Comparison of ENCODE assay signal across 9 cellular contexts in genomic region chr3:52446631-52447511, GRCh38. TPM values are rescaled to one million over a fixed set of nuclear protein-coding genes. Genes with fewer than 3 reads are reported as not detected.
DNase-seq lines count a peak whose midpoint lies in the region; ATAC-seq, FAIRE-seq and TF ChIP-seq lines count a peak whose summit lies in the region.
"Had no signal": no experiment of that assay in that cellular context is flagged by ENCODE, and none has a peak within 500 bp of the region (broad histone marks: within the 10 kb centered on the region; RNA-seq: fewer than 3 reads in every experiment).

No MANE protein-coding gene starts in this region.

- WGBS in pancreas, 2 donors: 39 to 40% methylated on average over 13 of the region's 13 CpGs

- H3K4me3 Mint-ChIP-seq in activated T-cell treated with anti-CD3 and anti-CD28 coated beads, Interleukin-2, amount 50 U/mL, for 4 hours: no peak overlapping the region

- H3K36me3 Mint-ChIP-seq in activated T-cell treated with anti-CD3 and anti-CD28 coated beads, Interleukin-2, amount 50 U/mL, for 4 hours (ENCODE audit: insufficient read depth): no peaks in the 10 kb centered on the region

- H3K27ac ChIP-seq in pancreas (no peak overlapping the region), upper lobe of right lung (no peak overlapping the region)

- H3K9me3 Mint-ChIP-seq in activated T-cell treated with anti-CD3 and anti-CD28 coated beads, Interleukin-2, amount 50 U/mL, for 4 hours: no peaks in the 10 kb centered on the region

- POLR2A ChIA-PET in HEK293T (lab: Yijun Ruan, JAX): interaction anchor here (2.3 to 2.6 kb wide), 2 partner anchors 13 to 159 kb away, joined by 8 to 11 read pairs; partner anchors contain the start of gene GLYCTK

- H3K27me3 Mint-ChIP-seq in activated T-cell treated with anti-CD3 and anti-CD28 coated beads, Interleukin-2, amount 50 U/mL, for 4 hours (ENCODE audit: low read depth): no peaks in the 10 kb centered on the region

- peak; percentile 59 to 60 for ATAC-seq in activated T-cell treated with anti-CD3 and anti-CD28 coated beads, Interleukin-2, amount 50 U/mL, for 4 hours
- peak in 3 of 4 donors; percentile 38 to 52 (median 48) for ATAC-seq in pancreas
- ATAC-seq in upper lobe of right lung: peak; percentile 61
- ATAC-seq in GM21737 (IDR thresholded peaks at IDR 0.05; ENCODE audit: unreplicated experiment): no peak

- intact Hi-C loops in pancreas (cut with DNase I) (no loop called here), upper lobe of right lung (cut with DNase I) (no loop called here)

- TF ChIP-seq CTCF in foreskin fibroblast (IDR thresholded peaks at IDR 0.05; ENCODE audit: low read depth, low read length) (peak; percentile 100), pancreas (IDR thresholded peaks at IDR 0.05) (peak; percentile 93 to 99 (median 97)), upper lobe of right lung (IDR thresholded peaks at IDR 0.05) (no peak)

- peaks cover 6% of the 10 kb centered on the region for H3K4me1 Mint-ChIP-seq in activated T-cell treated with anti-CD3 and anti-CD28 coated beads, Interleukin-2, amount 50 U/mL, for 4 hours (ENCODE audit: low read depth)

- FAIRE-seq in RCC 7860 (lab: Jason Lieb, UNC) (no peak), pancreas (lab: Jason Lieb, UNC) (no peak)
- FAIRE-seq: TTC549 had no signal

- CTCF ChIA-PET in HEK293T (lab: Yijun Ruan, JAX): interaction anchor here (0.7 to 4.1 kb wide), 9 partner anchors 12 to 227 kb away, joined by 3 to 35 read pairs (median 5); partner anchors contain the start of gene WDR82

- H3K36me3 ChIP-seq in pancreas (no peaks in the 10 kb centered on the region), upper lobe of right lung (no peaks in the 10 kb centered on the region)

- H3K4me3 ChIP-seq in foreskin fibroblast (ENCODE audit: low read depth in 1 of 2, low read length in 2 of 2): no peak overlapping the region
- H3K4me3 ChIP-seq in pancreas: no peak overlapping the region
- H3K4me3 ChIP-seq in upper lobe of right lung: no peak overlapping the region

- H3K9me3 ChIP-seq in pancreas: no peaks in the 10 kb centered on the region
- no peaks in the 10 kb centered on the region for H3K9me3 ChIP-seq in upper lobe of right lung

- H3K27me3 ChIP-seq in pancreas (no peaks in the 10 kb centered on the region), upper lobe of right lung (no peaks in the 10 kb centered on the region)

- H3K4me1 ChIP-seq in pancreas (peaks cover 0 to 14% (median 12%) of the 10 kb centered on the region in 3 donors), upper lobe of right lung (peaks cover 5% of the 10 kb centered on the region)

- peak; percentile 45 for DNase-seq in COLO829 (ENCODE audit: low spot score)
- peak; percentile 69 for DNase-seq in HEK293T (ENCODE audit: extremely low spot score)
- DNase-seq in RCC 7860 (ENCODE audit: low spot score): peak; percentile 30
- DNase-seq in activated T-cell treated with anti-CD3 and anti-CD28 coated beads, Interleukin-2, amount 50 U/mL, for 4 hours: peak; percentile 67
- DNase-seq in foreskin fibroblast: peak; percentile 43 to 80
- DNase-seq in pancreas: peak in 3 of 6 donors; percentile 57 to 75 (median 61)
- DNase-seq in upper lobe of right lung: peak; percentile 73

TF ChIP-seq in HEK293T, 16 proteins besides CTCF, POLR2A, EP300 and RAD21:
- TF ChIP-seq PKNOX1 (IDR thresholded peaks at IDR 0.05) (no peak), ZNF384 (IDR thresholded peaks at IDR 0.05) (no peak), L3MBTL2 (conservative IDR thresholded peaks at IDR 0.05) (peak; percentile 61), BHLHE40 (IDR thresholded peaks at IDR 0.05; ENCODE audit: borderline replicate concordance) (no peak), SUZ12 (IDR thresholded peaks at IDR 0.05) (no peak), FOXK2 (IDR thresholded peaks at IDR 0.05) (no peak)

RNA-seq across cellular contexts. Expression of gene SEMA3G, which starts 2.0 kb away (rescaled TPM):
- total RNA-seq in activated T-cell treated with anti-CD3 and anti-CD28 coated beads, Interleukin-2, amount 50 U/mL, for 4 hours: under 1 TPM; 0.05 to 0.24 (median 0.08) TPM
- total RNA-seq in pancreas: 1 to 10 TPM in 5 of 6 donors, under 1 TPM in 1; 0.75 to 5.4 (median 2.4) TPM
- 1 to 10 TPM; 3.8 to 4.9 TPM for polyA plus RNA-seq in pancreas
- 27.6 TPM for total RNA-seq in upper lobe of right lung

RNA-seq across cellular contexts. Expression of gene TNNC1, which starts 7.0 kb away (rescaled TPM):
- total RNA-seq in activated T-cell treated with anti-CD3 and anti-CD28 coated beads, Interleukin-2, amount 50 U/mL, for 4 hours: 1 to 10 TPM in 2 of 3 donors, under 1 TPM in 1; 0.46 to 1.4 (median 1.1) TPM
- 1 to 10 TPM in 3 of 6 donors, under 1 TPM in 3; 0.40 to 3.2 (median 1.1) TPM for total RNA-seq in pancreas
- 1 to 10 TPM; 5.9 to 6.3 TPM for polyA plus RNA-seq in pancreas
- total RNA-seq in upper lobe of right lung: 88.9 TPM

RNA-seq across cellular contexts. Expression of gene NISCH, which starts 8.5 kb away (rescaled TPM):
- 10 to 100 TPM; 60.2 to 69.1 (median 67.9) TPM for total RNA-seq in activated T-cell treated with anti-CD3 and anti-CD28 coated beads, Interleukin-2, amount 50 U/mL, for 4 hours
- total RNA-seq in pancreas: 10 to 100 TPM; 24.4 to 52.6 (median 32.4) TPM
- polyA plus RNA-seq in pancreas: 100 to 1,000 TPM; 106 to 109 TPM
- total RNA-seq in upper lobe of right lung: 94.6 TPM

RNA-seq across cellular contexts. Expression of gene PHF7, which starts 36.4 kb away (rescaled TPM):
- 1 to 10 TPM; 3.6 to 5.0 (median 4.8) TPM for total RNA-seq in activated T-cell treated with anti-CD3 and anti-CD28 coated beads, Interleukin-2, amount 50 U/mL, for 4 hours
- total RNA-seq in pancreas (1 to 10 TPM; 2.9 to 7.3 (median 4.7) TPM), upper lobe of right lung (6.8 TPM)
- polyA plus RNA-seq in pancreas: 1 to 10 TPM; 4.8 to 8.5 TPM

RNA-seq across cellular contexts. Expression of gene BAP1, which starts 37.1 kb away (rescaled TPM):
- total RNA-seq in activated T-cell treated with anti-CD3 and anti-CD28 coated beads, Interleukin-2, amount 50 U/mL, for 4 hours: 100 to 1,000 TPM; 117 to 130 (median 127) TPM
- 10 to 100 TPM; 29.1 to 44.0 (median 34.1) TPM for total RNA-seq in pancreas
- 10 to 100 TPM; 60.1 to 71.0 TPM for polyA plus RNA-seq in pancreas
- 71.4 TPM for total RNA-seq in upper lobe of right lung

Comparison
In these comparisons a context has a peak if more than half of its experiments do, and no peak if none do; other contexts are left out.
1. RNA of gene TNNC1, which starts 7.0 kb away (total RNA-seq): 88.9 TPM in upper lobe of right lung (single experiment); 0.40 to 3.2 TPM in pancreas and 0.46 to 1.4 TPM in activated T-cell treated with anti-CD3 and anti-CD28 coated beads, Interleukin-2, amount 50 U/mL, for 4 hours; every median in the first group is over 10 times any median in the second.